9 cellular contexts compared by ENCODE assay signal in the genomic region with DNA sequence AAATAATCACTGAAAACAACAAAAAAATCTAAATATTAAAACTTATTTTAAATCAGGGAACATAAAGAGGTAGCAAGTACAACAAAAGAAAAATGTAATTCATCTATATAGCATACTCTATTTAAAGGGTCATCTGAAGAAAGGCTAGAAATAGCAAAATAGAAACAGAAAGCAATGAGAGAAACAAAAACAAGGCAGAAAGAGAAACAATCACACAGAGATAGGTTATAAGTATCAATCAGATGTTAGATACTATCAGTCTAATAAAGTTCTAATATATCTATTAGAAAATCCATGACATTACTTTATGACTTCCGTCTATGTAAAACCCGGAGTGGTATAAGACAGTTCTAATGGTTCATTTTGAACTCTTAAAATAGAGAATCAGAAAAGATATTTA. TPM values are rescaled to one million over a fixed set of nuclear protein-coding genes. Genes with fewer than 3 reads are reported as not detected.
DNase-seq lines count a peak whose midpoint lies in the region; ATAC-seq lines count a peak whose summit lies in the region.
"Had no signal": no experiment of that assay in that cellular context is flagged by ENCODE, and none has a peak within 500 bp of the region (broad histone marks: within the 10 kb centered on the region; RNA-seq: fewer than 3 reads in every experiment).

No MANE protein-coding gene starts in this region.

- peaks cover 11% of the 10 kb centered on the region for H3K36me3 Mint-ChIP-seq in T-helper 1 cell treated with Interleukin-12 subunit alpha and Interleukin-12 subunit beta and Interleukin-4 antibody, amounts not matched to agents 30 μg/mL and 1 μg/mL, for 36 hours (ENCODE audit: low read depth)
- peaks cover 19% of the 10 kb centered on the region for H3K36me3 Mint-ChIP-seq in activated naive CD8-positive, alpha-beta T cell treated with anti-CD3 and anti-CD28 coated beads, Interleukin-2, amount 10 ng/mL, durations not matched to agents 7 days and 5 days

- H3K27ac Mint-ChIP-seq in T-helper 1 cell treated with Interleukin-12 subunit alpha and Interleukin-12 subunit beta and Interleukin-4 antibody, amounts not matched to agents 30 μg/mL and 1 μg/mL, for 36 hours = peak overlapping the region; percentile 20
- peak overlapping the region; percentile 52 for H3K27ac Mint-ChIP-seq in activated naive CD8-positive, alpha-beta T cell treated with anti-CD3 and anti-CD28 coated beads, Interleukin-2, amount 10 ng/mL, durations not matched to agents 7 days and 5 days

- DNase-seq in T-helper 1 cell (no peak), skeletal muscle cell (ENCODE audit: low read depth) (no peak), CD1c-positive myeloid dendritic cell (ENCODE audit: extremely low spot score) (no peak), COLO668 (lab: John Stamatoyannopoulos, UW; ENCODE audit: unreplicated experiment) (no peak), NCI-H345 treated with DMSO at 0.1 percent for 48 hours (lab: John Stamatoyannopoulos, UW; ENCODE audit: unreplicated experiment) (no peak)
- DNase-seq in activated naive CD8-positive, alpha-beta T cell treated with anti-CD3 and anti-CD28 coated beads, Interleukin-2, amount 10 ng/mL, durations not matched to agents 7 days and 5 days = no peak

- no peaks in the 10 kb centered on the region for H3K9me3 Mint-ChIP-seq in T-helper 1 cell treated with Interleukin-12 subunit alpha and Interleukin-12 subunit beta and Interleukin-4 antibody, amounts not matched to agents 30 μg/mL and 1 μg/mL, for 36 hours
- no peaks in the 10 kb centered on the region for H3K9me3 Mint-ChIP-seq in activated naive CD8-positive, alpha-beta T cell treated with anti-CD3 and anti-CD28 coated beads, Interleukin-2, amount 10 ng/mL, durations not matched to agents 7 days and 5 days

- no peaks in the 10 kb centered on the region for H3K27me3 Mint-ChIP-seq in T-helper 1 cell treated with Interleukin-12 subunit alpha and Interleukin-12 subunit beta and Interleukin-4 antibody, amounts not matched to agents 30 μg/mL and 1 μg/mL, for 36 hours (ENCODE audit: low read depth)
- no peaks in the 10 kb centered on the region for H3K27me3 Mint-ChIP-seq in activated naive CD8-positive, alpha-beta T cell treated with anti-CD3 and anti-CD28 coated beads, Interleukin-2, amount 10 ng/mL, durations not matched to agents 7 days and 5 days

- ATAC-seq in HG02763 (IDR thresholded peaks at IDR 0.05; ENCODE audit: unreplicated experiment) = peak; percentile 82
- ATAC-seq in activated naive CD8-positive, alpha-beta T cell treated with anti-CD3 and anti-CD28 coated beads, Interleukin-2, amount 10 ng/mL, durations not matched to agents 7 days and 5 days (ENCODE audit: low read depth) = peak; percentile 47

- POLR2A ChIA-PET in activated naive CD8-positive, alpha-beta T cell treated with anti-CD3 and anti-CD28 coated beads, Interleukin-2, amount 10 ng/mL, durations not matched to agents 7 days and 5 days (lab: Charles Lee) = no interaction called here

- H3K4me1 Mint-ChIP-seq in T-helper 1 cell treated with Interleukin-12 subunit alpha and Interleukin-12 subunit beta and Interleukin-4 antibody, amounts not matched to agents 30 μg/mL and 1 μg/mL, for 36 hours (ENCODE audit: low read depth) = peaks cover 34% of the 10 kb centered on the region
- H3K4me1 Mint-ChIP-seq in activated naive CD8-positive, alpha-beta T cell treated with anti-CD3 and anti-CD28 coated beads, Interleukin-2, amount 10 ng/mL, durations not matched to agents 7 days and 5 days = peaks cover 27% of the 10 kb centered on the region

- peak overlapping the region; percentile 4 for H3K4me3 ChIP-seq in skeletal muscle cell (ENCODE audit: low read depth, low read length)
- H3K4me3 ChIP-seq: SJSA1 had no signal

- peak overlapping the region; percentile 76 for H3K4me3 Mint-ChIP-seq in T-helper 1 cell treated with Interleukin-12 subunit alpha and Interleukin-12 subunit beta and Interleukin-4 antibody, amounts not matched to agents 30 μg/mL and 1 μg/mL, for 36 hours
- H3K4me3 Mint-ChIP-seq in activated naive CD8-positive, alpha-beta T cell treated with anti-CD3 and anti-CD28 coated beads, Interleukin-2, amount 10 ng/mL, durations not matched to agents 7 days and 5 days = peak overlapping the region; percentile 70

RNA-seq across cellular contexts. Expression of gene RICTOR, which starts 16.0 kb away (rescaled TPM):
- total RNA-seq in activated naive CD8-positive, alpha-beta T cell treated with anti-CD3 and anti-CD28 coated beads, Interleukin-2, amount 10 ng/mL, durations not matched to agents 7 days and 5 days = 10 to 100 TPM; 55.6 to 64.8 TPM
